In the genomic region with DNA sequence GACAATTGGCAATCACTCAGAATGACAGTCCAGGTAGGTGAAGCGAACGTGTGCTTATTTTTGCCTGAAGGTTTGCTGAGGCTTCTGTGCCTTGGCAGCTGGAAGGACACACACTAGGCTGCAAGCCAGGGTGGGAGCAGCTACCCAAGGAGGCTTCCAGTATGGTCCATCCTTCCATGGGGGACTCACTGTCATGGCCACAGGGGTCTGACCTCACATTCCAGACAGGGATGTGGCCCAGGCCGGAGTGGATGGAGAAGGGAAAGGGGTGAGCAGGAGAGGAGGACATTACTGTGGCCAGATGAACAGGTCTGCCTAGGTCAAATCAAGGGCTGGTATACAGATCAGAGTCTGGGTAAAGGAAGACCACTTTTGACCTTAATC, we compare ENCODE assay signal across 15 cellular contexts.
"Had no signal": no experiment of that assay in that cellular context is flagged by ENCODE, and none has a peak within 500 bp of the region (broad histone marks: within the 10 kb centered on the region; RNA-seq: fewer than 3 reads in every experiment).

No MANE protein-coding gene starts in this region.

- ATAC-seq: left lobe of liver, T-cell had no signal

- DNase-seq: activated CD4-positive, alpha-beta T cell treated with anti-CD3 and anti-CD28 coated beads for 4 hours; activated effector memory CD4-positive, alpha-beta T cell treated with anti-CD3 and anti-CD28 coated beads, Interleukin-2, amount 50 U/mL, for 16 hours; activated T-cell treated with anti-CD3 and anti-CD28 coated beads, Interleukin-2, amount 50 U/mL, for 1 hour; aorta; effector CD4-positive, alpha-beta T cell; heart left ventricle; ovary; retina; small intestine; T-cell; thyroid gland had no signal

- H3K36me3 Mint-ChIP-seq: stimulated activated effector memory CD8-positive, alpha-beta T cell treated with anti-CD3 and anti-CD28 coated beads, Interleukin-12 subunit alpha, Interleukin-12 subunit beta, amount 100 ng/mL, for 72 hours had no signal

- H3K4me3 Mint-ChIP-seq: activated naive CD8-positive, alpha-beta T cell; neural crest cell; stimulated activated effector memory CD8-positive, alpha-beta T cell treated with anti-CD3 and anti-CD28 coated beads, Interleukin-12 subunit alpha, Interleukin-12 subunit beta, amount 100 ng/mL, for 72 hours; T-cell had no signal

- H3K27me3 Mint-ChIP-seq: activated naive CD8-positive, alpha-beta T cell; T-cell had no signal

- H3K27ac Mint-ChIP-seq: activated naive CD8-positive, alpha-beta T cell; stimulated activated effector memory CD8-positive, alpha-beta T cell treated with anti-CD3 and anti-CD28 coated beads, Interleukin-12 subunit alpha, Interleukin-12 subunit beta, amount 100 ng/mL, for 72 hours; T-cell had no signal

- H3K4me1 Mint-ChIP-seq: stimulated activated effector memory CD8-positive, alpha-beta T cell treated with anti-CD3 and anti-CD28 coated beads, Interleukin-12 subunit alpha, Interleukin-12 subunit beta, amount 100 ng/mL, for 72 hours; T-cell had no signal

- H3K9me3 Mint-ChIP-seq: neural crest cell; stimulated activated effector memory CD8-positive, alpha-beta T cell treated with anti-CD3 and anti-CD28 coated beads, Interleukin-12 subunit alpha, Interleukin-12 subunit beta, amount 100 ng/mL, for 72 hours; T-cell had no signal
